1 cellular context compared by ENCODE assay signal in the genomic region with DNA sequence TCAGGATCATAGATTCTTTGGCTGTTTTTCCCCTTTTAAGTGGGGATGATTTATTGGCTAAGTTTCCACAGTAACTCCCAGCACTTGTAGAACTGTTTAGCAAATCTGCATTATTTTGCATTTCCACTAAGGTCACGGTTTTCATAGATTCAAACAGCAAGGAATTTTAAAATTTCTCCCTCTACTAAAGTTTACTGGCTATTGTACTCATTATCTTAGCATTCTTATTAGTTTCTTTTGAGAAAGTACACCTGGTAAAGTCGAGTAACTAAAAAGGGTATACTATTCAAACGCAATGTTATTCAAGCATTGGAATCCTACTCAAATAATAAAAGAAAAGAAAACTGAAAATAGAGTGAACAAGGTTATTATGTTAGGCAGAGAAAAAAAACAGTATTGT.
TF ChIP-seq lines count a peak whose summit lies in the region.

No MANE protein-coding gene starts in this region.

TF ChIP-seq in GM23338, 12 proteins besides CTCF, POLR2A, EP300 and RAD21 (continued from another document):
- TF ChIP-seq, protein P1, sequence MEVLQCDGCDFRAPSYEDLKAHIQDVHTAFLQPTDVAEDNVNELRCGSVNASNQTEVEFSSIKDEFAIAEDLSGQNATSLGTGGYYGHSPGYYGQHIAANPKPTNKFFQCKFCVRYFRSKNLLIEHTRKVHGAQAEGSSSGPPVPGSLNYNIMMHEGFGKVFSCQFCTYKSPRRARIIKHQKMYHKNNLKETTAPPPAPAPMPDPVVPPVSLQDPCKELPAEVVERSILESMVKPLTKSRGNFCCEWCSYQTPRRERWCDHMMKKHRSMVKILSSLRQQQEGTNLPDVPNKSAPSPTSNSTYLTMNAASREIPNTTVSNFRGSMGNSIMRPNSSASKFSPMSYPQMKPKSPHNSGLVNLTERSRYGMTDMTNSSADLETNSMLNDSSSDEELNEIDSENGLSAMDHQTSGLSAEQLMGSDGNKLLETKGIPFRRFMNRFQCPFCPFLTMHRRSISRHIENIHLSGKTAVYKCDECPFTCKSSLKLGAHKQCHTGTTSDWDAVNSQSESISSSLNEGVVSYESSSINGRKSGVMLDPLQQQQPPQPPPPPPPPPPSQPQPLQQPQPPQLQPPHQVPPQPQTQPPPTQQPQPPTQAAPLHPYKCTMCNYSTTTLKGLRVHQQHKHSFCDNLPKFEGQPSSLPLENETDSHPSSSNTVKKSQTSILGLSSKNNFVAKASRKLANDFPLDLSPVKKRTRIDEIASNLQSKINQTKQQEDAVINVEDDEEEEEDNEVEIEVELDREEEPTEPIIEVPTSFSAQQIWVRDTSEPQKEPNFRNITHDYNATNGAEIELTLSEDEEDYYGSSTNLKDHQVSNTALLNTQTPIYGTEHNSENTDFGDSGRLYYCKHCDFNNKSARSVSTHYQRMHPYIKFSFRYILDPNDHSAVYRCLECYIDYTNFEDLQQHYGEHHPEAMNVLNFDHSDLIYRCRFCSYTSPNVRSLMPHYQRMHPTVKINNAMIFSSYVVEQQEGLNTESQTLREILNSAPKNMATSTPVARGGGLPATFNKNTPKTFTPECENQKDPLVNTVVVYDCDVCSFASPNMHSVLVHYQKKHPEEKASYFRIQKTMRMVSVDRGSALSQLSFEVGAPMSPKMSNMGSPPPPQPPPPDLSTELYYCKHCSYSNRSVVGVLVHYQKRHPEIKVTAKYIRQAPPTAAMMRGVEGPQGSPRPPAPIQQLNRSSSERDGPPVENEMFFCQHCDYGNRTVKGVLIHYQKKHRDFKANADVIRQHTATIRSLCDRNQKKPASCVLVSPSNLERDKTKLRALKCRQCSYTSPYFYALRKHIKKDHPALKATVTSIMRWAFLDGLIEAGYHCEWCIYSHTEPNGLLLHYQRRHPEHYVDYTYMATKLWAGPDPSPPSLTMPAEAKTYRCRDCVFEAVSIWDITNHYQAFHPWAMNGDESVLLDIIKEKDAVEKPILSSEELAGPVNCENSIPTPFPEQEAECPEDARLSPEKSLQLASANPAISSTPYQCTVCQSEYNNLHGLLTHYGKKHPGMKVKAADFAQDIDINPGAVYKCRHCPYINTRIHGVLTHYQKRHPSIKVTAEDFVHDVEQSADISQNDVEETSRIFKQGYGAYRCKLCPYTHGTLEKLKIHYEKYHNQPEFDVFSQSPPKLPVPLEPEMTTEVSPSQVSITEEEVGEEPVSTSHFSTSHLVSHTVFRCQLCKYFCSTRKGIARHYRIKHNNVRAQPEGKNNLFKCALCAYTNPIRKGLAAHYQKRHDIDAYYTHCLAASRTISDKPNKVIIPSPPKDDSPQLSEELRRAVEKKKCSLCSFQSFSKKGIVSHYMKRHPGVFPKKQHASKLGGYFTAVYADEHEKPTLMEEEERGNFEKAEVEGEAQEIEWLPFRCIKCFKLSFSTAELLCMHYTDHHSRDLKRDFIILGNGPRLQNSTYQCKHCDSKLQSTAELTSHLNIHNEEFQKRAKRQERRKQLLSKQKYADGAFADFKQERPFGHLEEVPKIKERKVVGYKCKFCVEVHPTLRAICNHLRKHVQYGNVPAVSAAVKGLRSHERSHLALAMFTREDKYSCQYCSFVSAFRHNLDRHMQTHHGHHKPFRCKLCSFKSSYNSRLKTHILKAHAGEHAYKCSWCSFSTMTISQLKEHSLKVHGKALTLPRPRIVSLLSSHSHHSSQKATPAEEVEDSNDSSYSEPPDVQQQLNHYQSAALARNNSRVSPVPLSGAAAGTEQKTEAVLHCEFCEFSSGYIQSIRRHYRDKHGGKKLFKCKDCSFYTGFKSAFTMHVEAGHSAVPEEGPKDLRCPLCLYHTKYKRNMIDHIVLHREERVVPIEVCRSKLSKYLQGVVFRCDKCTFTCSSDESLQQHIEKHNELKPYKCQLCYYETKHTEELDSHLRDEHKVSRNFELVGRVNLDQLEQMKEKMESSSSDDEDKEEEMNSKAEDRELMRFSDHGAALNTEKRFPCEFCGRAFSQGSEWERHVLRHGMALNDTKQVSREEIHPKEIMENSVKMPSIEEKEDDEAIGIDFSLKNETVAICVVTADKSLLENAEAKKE (CRISPR knock-in tag; IDR thresholded peaks at IDR 0.05): no peak
- TF ChIP-seq EZH2 (IDR thresholded peaks at IDR 0.05; ENCODE audit: low read depth, unreplicated experiment) (no peak), ZNF331 (CRISPR knock-in tag; IDR thresholded peaks at IDR 0.05; ENCODE audit: low read depth) (no peak), POLR2AphosphoS5 (IDR thresholded peaks at IDR 0.05; ENCODE audit: low read depth) (no peak), CREB1 (CRISPR knock-in tag; IDR thresholded peaks at IDR 0.05; ENCODE audit: low read depth) (no peak), EZH2phosphoT487 (IDR thresholded peaks at IDR 0.05; ENCODE audit: unreplicated experiment) (no peak), ZNF114 (CRISPR knock-in tag; IDR thresholded peaks at IDR 0.05) (no peak), JUNB (IDR thresholded peaks at IDR 0.05; ENCODE audit: unreplicated experiment) (no peak)
- TF ChIP-seq, protein P2, sequence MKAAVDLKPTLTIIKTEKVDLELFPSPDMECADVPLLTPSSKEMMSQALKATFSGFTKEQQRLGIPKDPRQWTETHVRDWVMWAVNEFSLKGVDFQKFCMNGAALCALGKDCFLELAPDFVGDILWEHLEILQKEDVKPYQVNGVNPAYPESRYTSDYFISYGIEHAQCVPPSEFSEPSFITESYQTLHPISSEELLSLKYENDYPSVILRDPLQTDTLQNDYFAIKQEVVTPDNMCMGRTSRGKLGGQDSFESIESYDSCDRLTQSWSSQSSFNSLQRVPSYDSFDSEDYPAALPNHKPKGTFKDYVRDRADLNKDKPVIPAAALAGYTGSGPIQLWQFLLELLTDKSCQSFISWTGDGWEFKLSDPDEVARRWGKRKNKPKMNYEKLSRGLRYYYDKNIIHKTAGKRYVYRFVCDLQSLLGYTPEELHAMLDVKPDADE (IDR thresholded peaks at IDR 0.05): no peak
- TF ChIP-seq, protein P3, sequence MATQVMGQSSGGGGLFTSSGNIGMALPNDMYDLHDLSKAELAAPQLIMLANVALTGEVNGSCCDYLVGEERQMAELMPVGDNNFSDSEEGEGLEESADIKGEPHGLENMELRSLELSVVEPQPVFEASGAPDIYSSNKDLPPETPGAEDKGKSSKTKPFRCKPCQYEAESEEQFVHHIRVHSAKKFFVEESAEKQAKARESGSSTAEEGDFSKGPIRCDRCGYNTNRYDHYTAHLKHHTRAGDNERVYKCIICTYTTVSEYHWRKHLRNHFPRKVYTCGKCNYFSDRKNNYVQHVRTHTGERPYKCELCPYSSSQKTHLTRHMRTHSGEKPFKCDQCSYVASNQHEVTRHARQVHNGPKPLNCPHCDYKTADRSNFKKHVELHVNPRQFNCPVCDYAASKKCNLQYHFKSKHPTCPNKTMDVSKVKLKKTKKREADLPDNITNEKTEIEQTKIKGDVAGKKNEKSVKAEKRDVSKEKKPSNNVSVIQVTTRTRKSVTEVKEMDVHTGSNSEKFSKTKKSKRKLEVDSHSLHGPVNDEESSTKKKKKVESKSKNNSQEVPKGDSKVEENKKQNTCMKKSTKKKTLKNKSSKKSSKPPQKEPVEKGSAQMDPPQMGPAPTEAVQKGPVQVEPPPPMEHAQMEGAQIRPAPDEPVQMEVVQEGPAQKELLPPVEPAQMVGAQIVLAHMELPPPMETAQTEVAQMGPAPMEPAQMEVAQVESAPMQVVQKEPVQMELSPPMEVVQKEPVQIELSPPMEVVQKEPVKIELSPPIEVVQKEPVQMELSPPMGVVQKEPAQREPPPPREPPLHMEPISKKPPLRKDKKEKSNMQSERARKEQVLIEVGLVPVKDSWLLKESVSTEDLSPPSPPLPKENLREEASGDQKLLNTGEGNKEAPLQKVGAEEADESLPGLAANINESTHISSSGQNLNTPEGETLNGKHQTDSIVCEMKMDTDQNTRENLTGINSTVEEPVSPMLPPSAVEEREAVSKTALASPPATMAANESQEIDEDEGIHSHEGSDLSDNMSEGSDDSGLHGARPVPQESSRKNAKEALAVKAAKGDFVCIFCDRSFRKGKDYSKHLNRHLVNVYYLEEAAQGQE (IDR thresholded peaks at IDR 0.05; ENCODE audit: unreplicated experiment): no peak
